ENCODE assay signal across 30 cellular contexts in the genomic region with DNA sequence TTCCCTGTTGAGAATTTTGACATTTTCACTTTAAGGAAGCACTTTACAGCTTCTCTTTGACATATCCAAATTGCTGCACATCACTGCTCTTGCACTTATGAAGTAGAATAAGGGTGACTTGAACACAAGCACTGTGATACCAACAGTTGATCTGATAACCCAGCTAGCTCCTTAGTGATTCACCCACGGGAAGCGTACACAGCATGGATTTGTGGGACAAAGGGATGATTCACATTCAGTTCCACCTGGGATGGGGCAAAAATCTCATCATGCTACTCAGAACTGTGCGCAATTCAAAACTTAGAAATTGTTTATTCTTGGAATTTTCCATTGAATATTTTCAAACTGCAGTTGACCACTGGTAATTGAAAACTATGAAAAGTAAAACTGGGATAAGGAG.
DNase-seq lines count a peak whose midpoint lies in the region; ATAC-seq, FAIRE-seq and TF ChIP-seq lines count a peak whose summit lies in the region.
"Had no signal": no experiment of that assay in that cellular context is flagged by ENCODE, and none has a peak within 500 bp of the region (broad histone marks: within the 10 kb centered on the region; RNA-seq: fewer than 3 reads in every experiment).

No MANE protein-coding gene starts in this region.

- H3K9me3 Mint-ChIP-seq in activated naive CD4-positive, alpha-beta T cell treated with anti-CD3 and anti-CD28 coated beads for 36 hours, result peaks cover 10% of the 10 kb centered on the region
- H3K9me3 Mint-ChIP-seq in activated T-cell treated with anti-CD3 and anti-CD28 coated beads, Interleukin-2, amount 50 U/mL, for 4 hours, result peaks cover 9% of the 10 kb centered on the region

- DNase-seq in DMS53 (lab: John Stamatoyannopoulos, UW) (peak; percentile 6), DMS53 treated with DMSO at 0.1 percent for 48 hours (lab: John Stamatoyannopoulos, UW; ENCODE audit: unreplicated experiment) (no peak), RKO (ENCODE audit: low spot score) (peak; percentile 5), bronchial epithelial cell (ENCODE audit: low read depth) (peak; percentile 49), T1000 (lab: John Stamatoyannopoulos, UW) (no peak), DMS79 treated with DMSO at 0.1 percent for 48 hours (lab: John Stamatoyannopoulos, UW) (no peak)
- DNase-seq in activated naive CD4-positive, alpha-beta T cell treated with anti-CD3 and anti-CD28 coated beads for 36 hours, result no peak
- no peak for DNase-seq in activated T-cell treated with anti-CD3 and anti-CD28 coated beads, Interleukin-2, amount 50 U/mL, for 4 hours
- DNase-seq: AML-193; CD4-positive, alpha-beta T cell; EL; GDM1; GOT3; Kasumi-1; MV-4-11; NCI-H1105; NCI-H1436 treated with DMSO at 0.1 percent for 48 hours; NCI-H1930; NCI-H2107; NCI-H446; NCI-H524 treated with DMSO at 0.1 percent for 48 hours; NCI-H774; NK-92 treated with Interleukin-12 subunit alpha and Interleukin-12 subunit beta, amount 100 ng/mL, for 24 hours; SK-N-SH had no signal

- FAIRE-seq in bronchial epithelial cell (lab: Jason Lieb, UNC), result no peak
- FAIRE-seq: D721Med, GM12878, HTR-8/SVneo, K562 had no signal

- H3K36me3 Mint-ChIP-seq in activated naive CD4-positive, alpha-beta T cell treated with anti-CD3 and anti-CD28 coated beads for 36 hours (ENCODE audit: low read depth), result no peaks in the 10 kb centered on the region
- H3K36me3 Mint-ChIP-seq in activated T-cell treated with anti-CD3 and anti-CD28 coated beads, Interleukin-2, amount 50 U/mL, for 4 hours (ENCODE audit: insufficient read depth), result no peaks in the 10 kb centered on the region

- no peaks in the 10 kb centered on the region for H3K36me3 ChIP-seq in bronchial epithelial cell (ENCODE audit: control insufficient read depth, insufficient read depth, low read length)
- H3K36me3 ChIP-seq: BLaER1 treated with 17β-estradiol and CSF1 and Interleukin-3, amounts not matched to agents 10 nM and 100 nM had no signal

- H3K27me3 Mint-ChIP-seq in activated naive CD4-positive, alpha-beta T cell treated with anti-CD3 and anti-CD28 coated beads for 36 hours (ENCODE audit: low read depth), result no peaks in the 10 kb centered on the region
- no peaks in the 10 kb centered on the region for H3K27me3 Mint-ChIP-seq in activated T-cell treated with anti-CD3 and anti-CD28 coated beads, Interleukin-2, amount 50 U/mL, for 4 hours (ENCODE audit: low read depth)
- H3K27me3 Mint-ChIP-seq: CD4-positive, alpha-beta T cell had no signal

- intact Hi-C loops in activated naive CD4-positive, alpha-beta T cell treated with anti-CD3 and anti-CD28 coated beads for 36 hours (cut with micrococcal nuclease), result no loop called here

- no peaks in the 10 kb centered on the region for H3K4me1 Mint-ChIP-seq in activated naive CD4-positive, alpha-beta T cell treated with anti-CD3 and anti-CD28 coated beads for 36 hours (ENCODE audit: low read depth)
- no peaks in the 10 kb centered on the region for H3K4me1 Mint-ChIP-seq in activated T-cell treated with anti-CD3 and anti-CD28 coated beads, Interleukin-2, amount 50 U/mL, for 4 hours (ENCODE audit: low read depth)

- no peak overlapping the region for H3K4me3 Mint-ChIP-seq in activated naive CD4-positive, alpha-beta T cell treated with anti-CD3 and anti-CD28 coated beads for 36 hours
- no peak overlapping the region for H3K4me3 Mint-ChIP-seq in activated T-cell treated with anti-CD3 and anti-CD28 coated beads, Interleukin-2, amount 50 U/mL, for 4 hours
- H3K4me3 Mint-ChIP-seq: CD4-positive, alpha-beta T cell had no signal

- no peaks in the 10 kb centered on the region for H3K27me3 ChIP-seq in bronchial epithelial cell (ENCODE audit: control insufficient read depth, insufficient read depth, low read length)
- H3K27me3 ChIP-seq: BLaER1 treated with 17β-estradiol and CSF1 and Interleukin-3, amounts not matched to agents 10 nM and 100 nM had no signal

- no peak overlapping the region for H3K4me3 ChIP-seq in bronchial epithelial cell (ENCODE audit: low read depth, low read length)
- H3K4me3 ChIP-seq: BLaER1 treated with 17β-estradiol and CSF1 and Interleukin-3, amounts not matched to agents 10 nM and 100 nM; GM12878; K562 had no signal

- TF ChIP-seq CTCF in bronchial epithelial cell (IDR thresholded peaks at IDR 0.05; ENCODE audit: insufficient read depth, low read length, severe bottlenecking), result no peak

- CTCF ChIA-PET in activated naive CD4-positive, alpha-beta T cell treated with anti-CD3 and anti-CD28 coated beads for 36 hours (lab: Charles Lee), result no interaction called here

- H3K27ac Mint-ChIP-seq in activated naive CD4-positive, alpha-beta T cell treated with anti-CD3 and anti-CD28 coated beads for 36 hours, result no peak overlapping the region
- H3K27ac Mint-ChIP-seq: CD4-positive, alpha-beta T cell had no signal

- ATAC-seq in activated T-cell treated with anti-CD3 and anti-CD28 coated beads, Interleukin-2, amount 50 U/mL, for 4 hours, result no peak
- ATAC-seq: GM12878, HCT116, K562 had no signal

Comparison
In these comparisons a context has a peak if more than half of its experiments do, and no peak if none do; other contexts are left out.
1. DNase-seq: peak in DMS53 (single experiment), RKO (single experiment) and bronchial epithelial cell (single experiment); none in DMS53 treated with DMSO at 0.1 percent for 48 hours (single experiment), activated naive CD4-positive, alpha-beta T cell treated with anti-CD3 and anti-CD28 coated beads for 36 hours (single experiment), T1000 (single experiment), DMS79 treated with DMSO at 0.1 percent for 48 hours (single experiment) and activated T-cell treated with anti-CD3 and anti-CD28 coated beads, Interleukin-2, amount 50 U/mL, for 4 hours (single experiment).